22 cellular contexts compared by ENCODE assay signal in genomic region chr5:66609615-66610014, GRCh38. TPM values are rescaled to one million over a fixed set of nuclear protein-coding genes. Genes with fewer than 3 reads are reported as not detected.
DNase-seq lines count a peak whose midpoint lies in the region; ATAC-seq and TF ChIP-seq lines count a peak whose summit lies in the region.
"Had no signal": no experiment of that assay in that cellular context is flagged by ENCODE, and none has a peak within 500 bp of the region (broad histone marks: within the 10 kb centered on the region; RNA-seq: fewer than 3 reads in every experiment).

No MANE protein-coding gene starts in this region.

- H4K20me1 ChIP-seq in PC-3 (ENCODE audit: low read length), result no peaks in the 10 kb centered on the region

- POLR2A ChIA-PET in activated CD4-positive, alpha-beta T cell treated with anti-CD3 and anti-CD28 coated beads for 36 hours (lab: Charles Lee), result no interaction called here
- POLR2A ChIA-PET in CD8-positive, alpha-beta memory T cell (lab: Charles Lee), result no interaction called here
- POLR2A ChIA-PET in PC-3 (lab: Charles Lee; ENCODE audit: unreplicated experiment), result no interaction called here

- H3K4me3 Mint-ChIP-seq in activated CD4-positive, alpha-beta T cell treated with anti-CD3 and anti-CD28 coated beads for 36 hours, result no peak overlapping the region
- H3K4me3 Mint-ChIP-seq in CD8-positive, alpha-beta memory T cell, result no peak overlapping the region
- H3K4me3 Mint-ChIP-seq: B cell; CD4-positive, CD25-positive, alpha-beta regulatory T cell had no signal

- ATAC-seq in activated CD4-positive, alpha-beta T cell treated with anti-CD3 and anti-CD28 coated beads for 36 hours, result peak; percentile 39
- ATAC-seq in GM18867 (IDR thresholded peaks at IDR 0.05; ENCODE audit: unreplicated experiment) (peak; percentile 60), HG03378 (IDR thresholded peaks at IDR 0.05; ENCODE audit: unreplicated experiment) (peak; percentile 58), GM21717 (IDR thresholded peaks at IDR 0.05; ENCODE audit: unreplicated experiment) (no peak), PC-3 (no peak)

- no peaks in the 10 kb centered on the region for H3K36me3 Mint-ChIP-seq in activated CD4-positive, alpha-beta T cell treated with anti-CD3 and anti-CD28 coated beads for 36 hours (ENCODE audit: low read depth)
- H3K36me3 Mint-ChIP-seq in CD8-positive, alpha-beta memory T cell, result no peaks in the 10 kb centered on the region
- H3K36me3 Mint-ChIP-seq: CD4-positive, CD25-positive, alpha-beta regulatory T cell had no signal

- BruUV-seq in PC-3 (replicated peaks; lab: Mats Ljungman, UMichigan), result no TSS peak

- H3K9ac ChIP-seq in PC-3 (ENCODE audit: low read length), result no peak overlapping the region

- H3K79me2 ChIP-seq in PC-3 (ENCODE audit: low read length), result no peaks in the 10 kb centered on the region

- no peak overlapping the region for H3K4me2 ChIP-seq in PC-3 (ENCODE audit: low read length)

- no peaks in the 10 kb centered on the region for H3K27me3 ChIP-seq in CD8-positive, alpha-beta memory T cell (ENCODE audit: insufficient read depth, low read length, poor library complexity, severe bottlenecking)
- no peaks in the 10 kb centered on the region for H3K27me3 ChIP-seq in PC-3 (ENCODE audit: low read length)

- H3K4me3 ChIP-seq in CD8-positive, alpha-beta memory T cell (ENCODE audit: low read length), result no peak overlapping the region
- no peak overlapping the region for H3K4me3 ChIP-seq in PC-3 (ENCODE audit: low read length)
- H3K4me3 ChIP-seq: HAP-1 had no signal

- no peaks in the 10 kb centered on the region for H3K36me3 ChIP-seq in CD8-positive, alpha-beta memory T cell (ENCODE audit: insufficient read depth, low read length)
- H3K36me3 ChIP-seq in PC-3 (ENCODE audit: low read depth, low read length), result no peaks in the 10 kb centered on the region
- H3K36me3 ChIP-seq: HAP-1 had no signal

- no peak overlapping the region for H3K27ac Mint-ChIP-seq in activated CD4-positive, alpha-beta T cell treated with anti-CD3 and anti-CD28 coated beads for 36 hours
- H3K27ac Mint-ChIP-seq in CD8-positive, alpha-beta memory T cell, result no peak overlapping the region
- H3K27ac Mint-ChIP-seq: B cell; CD4-positive, CD25-positive, alpha-beta regulatory T cell had no signal

- H3K4me1 ChIP-seq in CD8-positive, alpha-beta memory T cell (ENCODE audit: insufficient read depth, low read length), result no peaks in the 10 kb centered on the region
- H3K4me1 ChIP-seq in PC-3 (ENCODE audit: insufficient read depth, low read length), result no peaks in the 10 kb centered on the region
- H3K4me1 ChIP-seq: HAP-1 had no signal

- H3K9me3 ChIP-seq in CD8-positive, alpha-beta memory T cell (ENCODE audit: low read length), result no peaks in the 10 kb centered on the region
- H3K9me3 ChIP-seq in PC-3 (ENCODE audit: low read length), result no peaks in the 10 kb centered on the region
- H3K9me3 ChIP-seq: HAP-1 had no signal

- DNase-seq in activated CD4-positive, alpha-beta T cell treated with anti-CD3 and anti-CD28 coated beads for 36 hours, result no peak
- no peak for DNase-seq in activated CD4-positive, alpha-beta T cell treated with anti-CD3 and anti-CD28 coated beads for 4 hours
- DNase-seq in renal cortical epithelial cell (ENCODE audit: low read depth) (peak; percentile 9), PC-3 (no peak)
- DNase-seq in CD8-positive, alpha-beta memory T cell, result no peak
- DNase-seq: CD4-positive, CD25-positive, alpha-beta regulatory T cell; EL; KG1; NCI-H1436 treated with DMSO at 0.1 percent for 48 hours; NCI-H2029 treated with DMSO at 0.1 percent for 48 hours; NCI-H2171 treated with DMSO at 0.1 percent for 48 hours; NCI-H446 treated with DMSO at 0.1 percent for 48 hours; NCI-H748 treated with DMSO at 0.1 percent for 48 hours; OCI-M1; RPMI8226; SIG-M5 had no signal

- no peak for TF ChIP-seq CTCF in PC-3 (conservative IDR thresholded peaks at IDR 0.05; ENCODE audit: low read depth, low read length)

- H3K27ac ChIP-seq in CD8-positive, alpha-beta memory T cell (ENCODE audit: low read depth, low read length), result no peak overlapping the region
- H3K27ac ChIP-seq in PC-3 (ENCODE audit: low read length), result no peak overlapping the region
- H3K27ac ChIP-seq: 22Rv1 had no signal

- H3K9me2 ChIP-seq in PC-3 (replicated peaks; ENCODE audit: low read length), result no peaks in the 10 kb centered on the region

- CTCF ChIA-PET in activated CD4-positive, alpha-beta T cell treated with anti-CD3 and anti-CD28 coated beads for 36 hours (lab: Charles Lee), result no interaction called here
- CTCF ChIA-PET in CD8-positive, alpha-beta memory T cell (lab: Charles Lee), result no interaction called here
- CTCF ChIA-PET in PC-3 (lab: Charles Lee), result no interaction called here

- no peaks in the 10 kb centered on the region for H3F3A ChIP-seq in PC-3 (ENCODE audit: low read length, unreplicated experiment)

- no peaks in the 10 kb centered on the region for H3K4me1 Mint-ChIP-seq in activated CD4-positive, alpha-beta T cell treated with anti-CD3 and anti-CD28 coated beads for 36 hours
- H3K4me1 Mint-ChIP-seq in CD8-positive, alpha-beta memory T cell, result no peaks in the 10 kb centered on the region
- H3K4me1 Mint-ChIP-seq: CD4-positive, CD25-positive, alpha-beta regulatory T cell had no signal

- no peak overlapping the region for H2AFZ ChIP-seq in PC-3 (ENCODE audit: low read length)

- intact Hi-C loops in activated CD4-positive, alpha-beta T cell treated with anti-CD3 and anti-CD28 coated beads for 36 hours (cut with DNase I, micrococcal nuclease), result no loop called here
- intact Hi-C loops in PC-3 (cut with micrococcal nuclease), result no loop called here

- H3K27me3 Mint-ChIP-seq in activated CD4-positive, alpha-beta T cell treated with anti-CD3 and anti-CD28 coated beads for 36 hours, result peaks cover 16% of the 10 kb centered on the region
- peaks cover 2 to 15% of the 10 kb centered on the region in 2 donors for H3K27me3 Mint-ChIP-seq in CD8-positive, alpha-beta memory T cell
- H3K27me3 Mint-ChIP-seq: B cell had no signal

- H3K9me3 Mint-ChIP-seq in activated CD4-positive, alpha-beta T cell treated with anti-CD3 and anti-CD28 coated beads for 36 hours (ENCODE audit: low read depth), result no peaks in the 10 kb centered on the region
- no peaks in the 10 kb centered on the region for H3K9me3 Mint-ChIP-seq in CD8-positive, alpha-beta memory T cell
- H3K9me3 Mint-ChIP-seq: CD4-positive, CD25-positive, alpha-beta regulatory T cell had no signal

RNA-seq across cellular contexts. Expression of gene MAST4, which starts 13.4 kb away (rescaled TPM):
- total RNA-seq in activated CD4-positive, alpha-beta T cell treated with anti-CD3 and anti-CD28 coated beads for 36 hours, result 10 to 100 TPM; 19.2 to 26.7 TPM
- total RNA-seq in renal cortical epithelial cell (4.0 and 8.7 TPM in 2 replicates), PC-3 (2014; rRNA removed) (7.9 and 8.2 TPM in 2 replicates)
- 1 to 10 TPM; 6.5 to 7.2 TPM for total RNA-seq in CD8-positive, alpha-beta memory T cell
- polyA plus RNA-seq in CD8-positive, alpha-beta memory T cell, result 5.0 TPM

Comparison
In these comparisons a context has a peak if more than half of its experiments do, and no peak if none do; other contexts are left out.
1. ATAC-seq: peak in activated CD4-positive, alpha-beta T cell treated with anti-CD3 and anti-CD28 coated beads for 36 hours (single experiment), GM18867 (single experiment) and HG03378 (single experiment); none in GM21717 (single experiment) and PC-3 (single experiment).